In genomic region chr2:120278901-120279300, GRCh38 we compare ENCODE assay signal across 21 cellular contexts.
"Had no signal": no experiment of that assay in that cellular context is flagged by ENCODE, and none has a peak within 500 bp of the region (broad histone marks: within the 10 kb centered on the region; RNA-seq: fewer than 3 reads in every experiment).

No MANE protein-coding gene starts in this region.

- H3K4me3 ChIP-seq: hepatocyte, mucosa of descending colon, prostate gland, suprapubic skin, transverse colon, vagina had no signal

- H3K4me1 ChIP-seq: prostate gland, transverse colon, vagina had no signal

- H3K27me3 ChIP-seq: hepatocyte, suprapubic skin, transverse colon, vagina had no signal

- H3K9me3 ChIP-seq: mucosa of descending colon, prostate gland, suprapubic skin, transverse colon, vagina had no signal

- H3K27ac ChIP-seq: hepatocyte, prostate gland, suprapubic skin, transverse colon, vagina had no signal

- H3K36me3 ChIP-seq: prostate gland had no signal

- ATAC-seq: activated T-cell treated with anti-CD3 and anti-CD28 coated beads, Interleukin-2, amount 50 U/mL, for 72 hours; right cardiac atrium had no signal

- DNase-seq: activated CD4-positive, alpha-beta memory T cell treated with anti-CD3 and anti-CD28 coated beads for 36 hours; activated CD4-positive, alpha-beta T cell treated with anti-CD3 and anti-CD28 coated beads for 48 hours; activated effector memory CD4-positive, alpha-beta T cell treated with anti-CD3 and anti-CD28 coated beads, Interleukin-2, amount 50 U/mL, for 16 hours; activated naive CD4-positive, alpha-beta T cell treated with anti-CD3 and anti-CD28 coated beads, Interleukin-2, amount 10 ng/mL, durations not matched to agents 7 days and 5 days; activated T-cell treated with anti-CD3 and anti-CD28 coated beads, Interleukin-2, amount 50 U/mL, for 72 hours; amygdala; cerebellar nuclear complex; cortex of kidney; effector CD4-positive, alpha-beta T cell; erythroblast; foreskin fibroblast; mesenchymal stem cell; nephron progenitor cell; right cardiac atrium; stimulated activated CD4-positive, alpha-beta T cell treated with anti-CD3 and anti-CD28 coated beads, Interleukin-4, amount 100 ng/mL, for 4 hours; transverse colon had no signal
